Comparison of ENCODE assay signal across 22 cellular contexts in the genomic region with DNA sequence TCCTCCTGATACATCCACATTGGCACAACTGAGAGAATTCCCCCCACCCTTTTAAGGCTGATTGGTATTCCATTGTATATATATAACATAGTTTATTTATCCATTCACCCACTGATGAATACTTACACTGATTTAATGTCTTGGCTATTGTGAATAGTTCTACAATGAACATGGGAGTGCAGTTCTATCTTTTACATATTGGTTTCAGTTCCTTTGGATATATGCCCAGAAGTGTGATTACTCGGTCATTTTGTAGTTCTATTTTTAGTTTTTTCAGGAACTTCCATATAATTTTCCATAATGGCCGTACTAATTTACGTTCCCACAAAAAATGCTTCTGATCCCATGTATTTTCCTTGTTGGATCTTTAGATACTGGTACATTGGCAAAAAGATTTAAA.
A peak's percentile ranks its signal among the peaks of the same experiment; 100 is the strongest.
DNase-seq lines count a peak whose midpoint lies in the region; ATAC-seq and TF ChIP-seq lines count a peak whose summit lies in the region.
"Had no signal": no experiment of that assay in that cellular context is flagged by ENCODE, and none has a peak within 500 bp of the region (broad histone marks: within the 10 kb centered on the region; RNA-seq: fewer than 3 reads in every experiment).

No MANE protein-coding gene starts in this region.

- H3K27ac ChIP-seq in foreskin keratinocyte: no peak overlapping the region
- H3K27ac ChIP-seq in MM.1S (ENCODE audit: low read length): no peak overlapping the region
- H3K27ac ChIP-seq: heart right ventricle, left lung, prostate gland, suprapubic skin had no signal

- H3K9me3 ChIP-seq in endocrine pancreas (ENCODE audit: control insufficient read depth, low read length) (no peaks in the 10 kb centered on the region), MM.1S (replicated peaks; ENCODE audit: insufficient read depth, low read length) (no peaks in the 10 kb centered on the region)
- H3K9me3 ChIP-seq: heart right ventricle, left lung, prostate gland, suprapubic skin had no signal

- no peaks in the 10 kb centered on the region for H3K9me3 Mint-ChIP-seq in activated naive CD8-positive, alpha-beta T cell treated with anti-CD3 and anti-CD28 coated beads for 36 hours
- H3K9me3 Mint-ChIP-seq: activated naive CD4-positive, alpha-beta T cell treated with anti-CD3 and anti-CD28 coated beads, Interleukin-2, amount 10 ng/mL, durations not matched to agents 7 days and 5 days; CD8-positive, alpha-beta T cell had no signal

- H3K4me3 ChIP-seq in endocrine pancreas (ENCODE audit: control insufficient read depth, insufficient read depth, low read length) (peak overlapping the region; percentile 14), MM.1S (ENCODE audit: low read length) (no peak overlapping the region)
- H3K4me3 ChIP-seq: heart right ventricle, left lung, prostate gland, suprapubic skin had no signal

- no peaks in the 10 kb centered on the region for H3F3A ChIP-seq in MM.1S (ENCODE audit: insufficient read depth, low read length)

- H3K79me2 ChIP-seq in MM.1S (ENCODE audit: low read length): peaks cover 7% of the 10 kb centered on the region; the same call in 1 of the 2 replicates

- H3K27ac Mint-ChIP-seq in activated naive CD8-positive, alpha-beta T cell treated with anti-CD3 and anti-CD28 coated beads for 36 hours: no peak overlapping the region
- H3K27ac Mint-ChIP-seq: activated naive CD4-positive, alpha-beta T cell treated with anti-CD3 and anti-CD28 coated beads, Interleukin-2, amount 10 ng/mL, durations not matched to agents 7 days and 5 days; CD8-positive, alpha-beta T cell had no signal

- H3K9ac ChIP-seq in endocrine pancreas (ENCODE audit: control insufficient read depth, insufficient read depth, low read length) (no peak overlapping the region), MM.1S (ENCODE audit: low read length) (no peak overlapping the region)

- H3K36me3 ChIP-seq in endocrine pancreas (ENCODE audit: control insufficient read depth, insufficient read depth, low read length) (no peaks in the 10 kb centered on the region), MM.1S (replicated peaks; ENCODE audit: insufficient read depth, low read length) (no peaks in the 10 kb centered on the region)
- H3K36me3 ChIP-seq: heart right ventricle, left lung, prostate gland, suprapubic skin had no signal

- H3K9me2 ChIP-seq in MM.1S (replicated peaks; ENCODE audit: insufficient read depth, low read length): no peaks in the 10 kb centered on the region

- no peak overlapping the region for H3K4me3 Mint-ChIP-seq in activated naive CD8-positive, alpha-beta T cell treated with anti-CD3 and anti-CD28 coated beads for 36 hours
- H3K4me3 Mint-ChIP-seq: activated naive CD4-positive, alpha-beta T cell treated with anti-CD3 and anti-CD28 coated beads, Interleukin-2, amount 10 ng/mL, durations not matched to agents 7 days and 5 days; CD8-positive, alpha-beta T cell had no signal

- H3K36me3 Mint-ChIP-seq in activated naive CD8-positive, alpha-beta T cell treated with anti-CD3 and anti-CD28 coated beads for 36 hours: no peaks in the 10 kb centered on the region
- H3K36me3 Mint-ChIP-seq: activated naive CD4-positive, alpha-beta T cell treated with anti-CD3 and anti-CD28 coated beads, Interleukin-2, amount 10 ng/mL, durations not matched to agents 7 days and 5 days; CD8-positive, alpha-beta T cell had no signal

- H2AFZ ChIP-seq in MM.1S (ENCODE audit: low read length): no peak overlapping the region

- H3K4me1 ChIP-seq in endocrine pancreas (ENCODE audit: control insufficient read depth, insufficient read depth, low read length): peaks cover 49% of the 10 kb centered on the region
- no peaks in the 10 kb centered on the region for H3K4me1 ChIP-seq in foreskin keratinocyte
- H3K4me1 ChIP-seq in MM.1S (ENCODE audit: low read length): no peaks in the 10 kb centered on the region
- H3K4me1 ChIP-seq: left lung, prostate gland had no signal

- DNase-seq in COR-L47 (lab: John Stamatoyannopoulos, UW) (peak; percentile 52), NCI-H2227 treated with DMSO at 0.1 percent for 48 hours (lab: John Stamatoyannopoulos, UW) (peak; percentile 27), lung microvascular endothelial cell (ENCODE audit: low read depth in 2 of 2) (peak; percentile 11 to 16), medulla oblongata (ENCODE audit: extremely low spot score) (no peak), foreskin keratinocyte (no peak), MM.1S (no peak)
- DNase-seq in activated naive CD8-positive, alpha-beta T cell treated with anti-CD3 and anti-CD28 coated beads for 36 hours: no peak
- DNase-seq: activated naive CD4-positive, alpha-beta T cell treated with anti-CD3 and anti-CD28 coated beads, Interleukin-2, amount 10 ng/mL, durations not matched to agents 7 days and 5 days; anterior cingulate cortex; CD8-positive, alpha-beta T cell; central memory CD4-positive, alpha-beta T cell; erythroblast; GF-D8; heart right ventricle; left lung; NCI-H1048; NCI-H2029; NCI-H446; SIG-M5 had no signal

- TF ChIP-seq CTCF in foreskin keratinocyte (conservative IDR thresholded peaks at IDR 0.05): no peak
- TF ChIP-seq CTCF in MM.1S (IDR thresholded peaks at IDR 0.05; ENCODE audit: low read length): no peak

- H3K27me3 Mint-ChIP-seq in activated naive CD8-positive, alpha-beta T cell treated with anti-CD3 and anti-CD28 coated beads for 36 hours: peaks cover 3% of the 10 kb centered on the region
- H3K27me3 Mint-ChIP-seq: activated naive CD4-positive, alpha-beta T cell treated with anti-CD3 and anti-CD28 coated beads, Interleukin-2, amount 10 ng/mL, durations not matched to agents 7 days and 5 days had no signal

- ATAC-seq in foreskin keratinocyte: no peak
- ATAC-seq: CD8-positive, alpha-beta T cell; heart right ventricle; left lung had no signal

- no peaks in the 10 kb centered on the region for H3K4me1 Mint-ChIP-seq in activated naive CD8-positive, alpha-beta T cell treated with anti-CD3 and anti-CD28 coated beads for 36 hours
- H3K4me1 Mint-ChIP-seq: activated naive CD4-positive, alpha-beta T cell treated with anti-CD3 and anti-CD28 coated beads, Interleukin-2, amount 10 ng/mL, durations not matched to agents 7 days and 5 days had no signal

- no peak overlapping the region for H3K4me2 ChIP-seq in MM.1S (ENCODE audit: low read depth, low read length)

- no peaks in the 10 kb centered on the region for H3K27me3 ChIP-seq in endocrine pancreas (ENCODE audit: control insufficient read depth, insufficient read depth, low read length)
- H3K27me3 ChIP-seq in foreskin keratinocyte: no peaks in the 10 kb centered on the region
- no peaks in the 10 kb centered on the region for H3K27me3 ChIP-seq in MM.1S (replicated peaks; ENCODE audit: insufficient read depth, low read length)
- H3K27me3 ChIP-seq: left lung, suprapubic skin had no signal

- H4K20me1 ChIP-seq in MM.1S (ENCODE audit: insufficient read depth, low read length): no peaks in the 10 kb centered on the region

Comparison
In these comparisons a context has a peak if more than half of its experiments do, and no peak if none do; other contexts are left out.
1. DNase-seq: peak in COR-L47 (single experiment), NCI-H2227 treated with DMSO at 0.1 percent for 48 hours (single experiment) and lung microvascular endothelial cell (2 of 2); none in medulla oblongata (single experiment), foreskin keratinocyte (0 of 2), activated naive CD8-positive, alpha-beta T cell treated with anti-CD3 and anti-CD28 coated beads for 36 hours (single experiment) and MM.1S (single experiment).